Comparison of ENCODE assay signal across 8 cellular contexts in genomic region chr3:14371573-14372474, GRCh38. TPM values are rescaled to one million over a fixed set of nuclear protein-coding genes. Genes with fewer than 3 reads are reported as not detected.
DNase-seq lines count a peak whose midpoint lies in the region; ATAC-seq, FAIRE-seq and TF ChIP-seq lines count a peak whose summit lies in the region.

No MANE protein-coding gene starts in this region.

- H3K27me3 Mint-ChIP-seq in activated CD8-positive, alpha-beta T cell treated with anti-CD3 and anti-CD28 coated beads for 36 hours: no peaks in the 10 kb centered on the region

- H3K4me3 Mint-ChIP-seq in activated CD8-positive, alpha-beta T cell treated with anti-CD3 and anti-CD28 coated beads for 36 hours: no peak overlapping the region

- ATAC-seq in GM19372 (IDR thresholded peaks at IDR 0.05; ENCODE audit: low read depth, unreplicated experiment): peak; percentile 76
- peak; percentile 34 for ATAC-seq in activated CD8-positive, alpha-beta T cell treated with anti-CD3 and anti-CD28 coated beads for 36 hours
- ATAC-seq in HG03159 (IDR thresholded peaks at IDR 0.05; ENCODE audit: unreplicated experiment): no peak

- no peaks in the 10 kb centered on the region for H3K36me3 Mint-ChIP-seq in activated CD8-positive, alpha-beta T cell treated with anti-CD3 and anti-CD28 coated beads for 36 hours (ENCODE audit: low read depth)

- no peaks in the 10 kb centered on the region for H3K4me1 Mint-ChIP-seq in activated CD8-positive, alpha-beta T cell treated with anti-CD3 and anti-CD28 coated beads for 36 hours (ENCODE audit: low read depth)

- H3K9me3 Mint-ChIP-seq in activated CD8-positive, alpha-beta T cell treated with anti-CD3 and anti-CD28 coated beads for 36 hours: no peaks in the 10 kb centered on the region

- no peak overlapping the region for H3K27ac Mint-ChIP-seq in activated CD8-positive, alpha-beta T cell treated with anti-CD3 and anti-CD28 coated beads for 36 hours

- CTCF ChIA-PET in activated CD8-positive, alpha-beta T cell treated with anti-CD3 and anti-CD28 coated beads for 36 hours (lab: Charles Lee): no interaction called here

- DNase-seq in 8988T: peak; percentile 74
- DNase-seq in NCI-H187 (lab: John Stamatoyannopoulos, UW): peak; percentile 18 to 24
- peak; percentile 11 for DNase-seq in activated CD8-positive, alpha-beta T cell treated with anti-CD3 and anti-CD28 coated beads for 36 hours
- peak; percentile 24 for DNase-seq in inferior parietal cortex (ENCODE audit: extremely low spot score)
- DNase-seq in urothelium cell line (ENCODE audit: low spot score): peak; percentile 87
- DNase-seq in effector CD4-positive, alpha-beta T cell: no peak

- intact Hi-C loops in activated CD8-positive, alpha-beta T cell treated with anti-CD3 and anti-CD28 coated beads for 36 hours (cut with micrococcal nuclease): no loop called here

- no peak for TF ChIP-seq CTCF in activated CD8-positive, alpha-beta T cell treated with anti-CD3 and anti-CD28 coated beads for 36 hours (IDR thresholded peaks at IDR 0.05)

- no peak for FAIRE-seq in urothelium cell line (lab: Jason Lieb, UNC)

- POLR2A ChIA-PET in activated CD8-positive, alpha-beta T cell treated with anti-CD3 and anti-CD28 coated beads for 36 hours (lab: Charles Lee): no interaction called here

RNA-seq across cellular contexts. Expression of gene SLC6A6, which starts 30.6 kb away (rescaled TPM):
- 10 to 100 TPM; 43.4 to 48.8 TPM for total RNA-seq in activated CD8-positive, alpha-beta T cell treated with anti-CD3 and anti-CD28 coated beads for 36 hours
